Comparison of ENCODE assay signal across 13 cellular contexts in the genomic region with DNA sequence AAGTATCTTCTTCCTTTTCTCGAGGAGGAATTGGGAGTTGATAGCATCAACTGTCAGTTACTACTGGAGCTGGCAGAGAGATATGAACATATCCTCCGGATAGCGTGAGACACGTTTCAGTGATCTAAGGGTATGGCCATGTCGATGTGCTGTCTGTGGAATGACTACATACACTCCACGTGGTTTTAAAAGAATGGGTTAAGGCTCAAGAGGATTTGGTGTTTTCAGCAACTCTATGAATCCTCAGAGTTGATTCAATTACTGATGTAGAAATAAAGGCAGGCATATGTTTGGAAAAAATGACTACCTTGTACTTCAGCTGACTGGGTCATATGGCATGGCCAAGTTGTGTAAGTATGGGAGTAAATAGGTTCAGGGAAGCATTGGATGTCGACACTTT. TPM values are rescaled to one million over a fixed set of nuclear protein-coding genes. Genes with fewer than 3 reads are reported as not detected.
DNase-seq lines count a peak whose midpoint lies in the region; ATAC-seq, FAIRE-seq and TF ChIP-seq lines count a peak whose summit lies in the region.
"Had no signal": no experiment of that assay in that cellular context is flagged by ENCODE, and none has a peak within 500 bp of the region (broad histone marks: within the 10 kb centered on the region; RNA-seq: fewer than 3 reads in every experiment).

No MANE protein-coding gene starts in this region.

- intact Hi-C loops in upper lobe of right lung (cut with DNase I), result no loop called here

- H3K4me3 Mint-ChIP-seq in effector memory CD8-positive, alpha-beta T cell, result no peak overlapping the region
- H3K4me3 Mint-ChIP-seq: CD4-positive, CD25-positive, alpha-beta regulatory T cell; H9 had no signal

- H3K27ac Mint-ChIP-seq in effector memory CD8-positive, alpha-beta T cell, result no peak overlapping the region
- H3K27ac Mint-ChIP-seq: CD4-positive, CD25-positive, alpha-beta regulatory T cell; H9 had no signal

- H3K27me3 Mint-ChIP-seq in effector memory CD8-positive, alpha-beta T cell, result peaks cover 11 to 44% of the 10 kb centered on the region in 2 donors
- H3K27me3 Mint-ChIP-seq: CD4-positive, CD25-positive, alpha-beta regulatory T cell had no signal

- no peak overlapping the region for H3K27ac ChIP-seq in upper lobe of right lung

- H3K36me3 Mint-ChIP-seq in effector memory CD8-positive, alpha-beta T cell (ENCODE audit: insufficient read depth), result peaks cover 2% of the 10 kb centered on the region
- H3K36me3 Mint-ChIP-seq: CD4-positive, CD25-positive, alpha-beta regulatory T cell had no signal

- H3K4me3 ChIP-seq in fibroblast of mammary gland (ENCODE audit: control insufficient read depth, low read depth, low read length) (no peak overlapping the region), upper lobe of right lung (no peak overlapping the region)
- H3K4me3 ChIP-seq: BLaER1 treated with 17β-estradiol and CSF1 and Interleukin-3, amounts not matched to agents 10 nM and 100 nM had no signal

- no peaks in the 10 kb centered on the region for H3K9me3 ChIP-seq in upper lobe of right lung

- no peaks in the 10 kb centered on the region for H3K4me1 Mint-ChIP-seq in effector memory CD8-positive, alpha-beta T cell (ENCODE audit: low read depth in 2 of 2)
- H3K4me1 Mint-ChIP-seq: CD4-positive, CD25-positive, alpha-beta regulatory T cell; H9 had no signal

- no peaks in the 10 kb centered on the region for H3K4me1 ChIP-seq in upper lobe of right lung

- peak; percentile 69 for FAIRE-seq in HTR-8/SVneo (lab: Jason Lieb, UNC)

- peak; percentile 31 for ATAC-seq in upper lobe of right lung
- ATAC-seq in effector memory CD8-positive, alpha-beta T cell (replicated peaks), result no peak

- H3K9me3 Mint-ChIP-seq in effector memory CD8-positive, alpha-beta T cell, result no peaks in the 10 kb centered on the region
- H3K9me3 Mint-ChIP-seq: H9 had no signal

- no peaks in the 10 kb centered on the region for H3K36me3 ChIP-seq in upper lobe of right lung

- DNase-seq in HTR-8/SVneo (ENCODE audit: insufficient read length, low spot score) (no peak), amniotic epithelial cell (ENCODE audit: low read depth) (peak; percentile 44), fibroblast of mammary gland (ENCODE audit: low read depth) (peak; percentile 41), upper lobe of right lung (no peak), H4 (ENCODE audit: low spot score) (no peak), A172 (ENCODE audit: low spot score) (no peak)
- no peak for DNase-seq in effector memory CD8-positive, alpha-beta T cell
- DNase-seq in stimulated activated naive CD4-positive, alpha-beta T cell (lab: John Stamatoyannopoulos, UW), result no peak
- DNase-seq: CD4-positive, CD25-positive, alpha-beta regulatory T cell; DMS53; GF-D8; H9 had no signal

- no peaks in the 10 kb centered on the region for H3K27me3 ChIP-seq in upper lobe of right lung
- H3K27me3 ChIP-seq: BLaER1 treated with 17β-estradiol and CSF1 and Interleukin-3, amounts not matched to agents 10 nM and 100 nM had no signal

- TF ChIP-seq CTCF in fibroblast of mammary gland (conservative IDR thresholded peaks at IDR 0.05; ENCODE audit: control insufficient read depth, insufficient read depth, low read depth, low read length), result no peak
- no peak for TF ChIP-seq CTCF in upper lobe of right lung (IDR thresholded peaks at IDR 0.05)

RNA-seq across cellular contexts. Expression of gene MMP13, which starts 22.9 kb away (rescaled TPM):
- total RNA-seq in upper lobe of right lung, result not detected
- 14.9 and 15.8 TPM in 2 replicates for total RNA-seq in H4 (2014; rRNA removed; shearing (Covaris generic))
- 2.3 and 4.2 TPM in 2 replicates for total RNA-seq in A172 (2014; rRNA removed; shearing (Covaris generic))
- total RNA-seq: CD4-positive, CD25-positive, alpha-beta regulatory T cell; H9 had no signal

RNA-seq across cellular contexts. Expression of gene MMP12, which starts 57.9 kb away (rescaled TPM):
- total RNA-seq in upper lobe of right lung, result 0.75 TPM
- total RNA-seq in H4 (2014; rRNA removed; shearing (Covaris generic)), result 0.41 and 1.5 TPM in 2 replicates
- 0.10 TPM in 2 replicates for total RNA-seq in A172 (2014; rRNA removed; shearing (Covaris generic))
- total RNA-seq: CD4-positive, CD25-positive, alpha-beta regulatory T cell; H9 had no signal

Comparison
In these comparisons a context has a peak if more than half of its experiments do, and no peak if none do; other contexts are left out.
1. DNase-seq: peak in amniotic epithelial cell (single experiment) and fibroblast of mammary gland (single experiment); none in HTR-8/SVneo (single experiment), upper lobe of right lung (single experiment), H4 (single experiment), effector memory CD8-positive, alpha-beta T cell (0 of 3), stimulated activated naive CD4-positive, alpha-beta T cell (0 of 6) and A172 (single experiment).